In genomic region chr17:20071824-20072691, GRCh38 we compare ENCODE assay signal across 20 cellular contexts.
DNase-seq lines count a peak whose midpoint lies in the region; ATAC-seq, FAIRE-seq and TF ChIP-seq lines count a peak whose summit lies in the region.
"Had no signal": no experiment of that assay in that cellular context is flagged by ENCODE, and none has a peak within 500 bp of the region (broad histone marks: within the 10 kb centered on the region; RNA-seq: fewer than 3 reads in every experiment).

No MANE protein-coding gene starts in this region.

- H3K4me2 ChIP-seq in H1 (ENCODE audit: insufficient read depth in 1 of 2, low read depth in 2 of 2, low read length in 2 of 2), result no peak overlapping the region

- no peaks in the 10 kb centered on the region for H3K79me1 ChIP-seq in H1 (ENCODE audit: low read depth, low read length)

- no peak for TF ChIP-seq EP300 in H1 (IDR thresholded peaks at IDR 0.05; ENCODE audit: borderline replicate concordance in 1 of 2, low read depth in 2 of 2, low read length in 2 of 2)

- no peaks in the 10 kb centered on the region for H3K79me2 ChIP-seq in H1 (ENCODE audit: control insufficient read depth in 1 of 2, insufficient read depth in 2 of 2, low read length in 2 of 2)

- H3K23me2 ChIP-seq in H1 (ENCODE audit: low read depth, low read length), result no peaks in the 10 kb centered on the region

- no peak overlapping the region for H3K9ac ChIP-seq in H1 (replicated peaks in 1 of 4; ENCODE audit: extremely low read depth in 1 of 4, low read depth in 3 of 4, low read length in 3 of 4)

- H3K4me3 ChIP-seq in NB4 (ENCODE audit: low read depth, low read length) (peak overlapping the region; percentile 91), H1 (ENCODE audit: extremely low read depth in 1 of 4, insufficient read depth in 2 of 4, low read depth in 3 of 4, low read length in 4 of 4) (no peak overlapping the region), gastrocnemius medialis (no peak overlapping the region), body of pancreas (no peak overlapping the region)
- H3K4me3 ChIP-seq: gastroesophageal sphincter, mucosa of descending colon had no signal

- H4K5ac ChIP-seq in H1 (ENCODE audit: insufficient read length, low read depth, low read length), result no peak overlapping the region

- DNase-seq in NCI-H510A treated with DMSO at 0.1 percent for 48 hours (lab: John Stamatoyannopoulos, UW) (peak; percentile 53), NCI-H510A (lab: John Stamatoyannopoulos, UW) (no peak), NB4 (ENCODE audit: low read depth) (no peak), H1 (ENCODE audit: low read depth in 1 of 2, low spot score in 2 of 2) (no peak), gastrocnemius medialis (no peak), body of pancreas (no peak), posterior vena cava (ENCODE audit: low spot score) (no peak)
- DNase-seq in activated CD8-positive, alpha-beta memory T cell treated with anti-CD3 and anti-CD28 coated beads, Interleukin-2, amount 50 U/mL, for 48 hours, result no peak
- DNase-seq: activated naive CD8-positive, alpha-beta T cell treated with anti-CD3 and anti-CD28 coated beads, Interleukin-2, amount 10 ng/mL, durations not matched to agents 7 days and 5 days; brain microvascular endothelial cell; dermis blood vessel endothelial cell; left colon; NCI-H187; Right ventricle myocardium superior; stimulated activated CD4-positive, alpha-beta T cell treated with anti-CD3 and anti-CD28 coated beads, Interleukin-12 subunit alpha, Interleukin-12 subunit beta, amount 100 ng/mL, for 4 hours; stimulated activated CD8-positive, alpha-beta memory T cell treated with anti-CD3 and anti-CD28 coated beads, Interleukin-4, amount 100 ng/mL, for 48 hours had no signal

- H2AK5ac ChIP-seq in H1 (ENCODE audit: low read depth, low read length), result 0 out of 2 replicates have a peak overlapping the region, but pooled peaks have one; percentile 6

- no peak overlapping the region for H4K91ac ChIP-seq in H1 (replicated peaks; ENCODE audit: insufficient read length, low read length)

- no peak for TF ChIP-seq RAD21 in H1 (IDR thresholded peaks at IDR 0.05 in 1 of 2, conservative IDR thresholded peaks at IDR 0.05 in 1 of 2; ENCODE audit: low read depth in 2 of 2, low read length in 2 of 2)

- TF ChIP-seq CTCF in NB4 (IDR thresholded peaks at IDR 0.05; ENCODE audit: low read depth, low read length) (no peak), H1 (IDR thresholded peaks at IDR 0.05; ENCODE audit: control extremely low read depth in 1 of 3, insufficient read depth in 1 of 3, low read depth in 1 of 3, low read length in 3 of 3) (no peak), gastrocnemius medialis (IDR thresholded peaks at IDR 0.05 in 4 of 5, conservative IDR thresholded peaks at IDR 0.05 in 1 of 5) (no peak), body of pancreas (IDR thresholded peaks at IDR 0.05) (no peak)

- H3K4me1 ChIP-seq in H1 (replicated peaks in 1 of 4; ENCODE audit: control insufficient read depth in 3 of 4, insufficient read depth in 4 of 4, low read length in 3 of 4), result peaks cover 0 to 5% (median 1%) of the 10 kb centered on the region in 4 experiments; a peak in 2 of 7 replicates
- H3K4me1 ChIP-seq in gastrocnemius medialis, result no peaks in the 10 kb centered on the region
- no peaks in the 10 kb centered on the region for H3K4me1 ChIP-seq in body of pancreas

- POLR2A ChIA-PET in H1 (lab: Charles Lee; ENCODE audit: partially characterized antibody), result interaction anchor here (0.6 kb wide), 1 partner anchor 98 kb away, joined by 6 read pairs; no protein-coding TSS in a partner anchor

- H3K4ac ChIP-seq in H1 (replicated peaks; ENCODE audit: insufficient read length, low read depth, low read length), result no peak overlapping the region

- WGBS in H1 (ENCODE audit: extremely low coverage in 1 of 2, insufficient coverage in 1 of 2, insufficient read length in 1 of 2, insufficient replicate concordance in 2 of 2, low coverage in 1 of 2, low lambda C conversion rate in 2 of 2, missing lambda C conversion rate in 1 of 2), 2 experiments, result 91% methylated on average over 4 of the region's 4 CpGs; no CpG with 5 or more reads in 1 of the 2 experiments
- 84% methylated on average over 4 of the region's 4 CpGs for WGBS in body of pancreas, 2 donors

- H3K27me3 ChIP-seq in H1 (replicated peaks in 1 of 4; ENCODE audit: control insufficient read depth in 3 of 4, extremely low read depth in 1 of 4, insufficient read depth in 3 of 4, low read length in 3 of 4) (no peaks in the 10 kb centered on the region), gastrocnemius medialis (no peaks in the 10 kb centered on the region), body of pancreas (no peaks in the 10 kb centered on the region)
- H3K27me3 ChIP-seq: brain microvascular endothelial cell, gastroesophageal sphincter had no signal

- no peak overlapping the region for H2BK15ac ChIP-seq in H1 (ENCODE audit: low read length)

- H3K27ac ChIP-seq in H1 (ENCODE audit: low read depth, low read length), result no peak overlapping the region
- H3K27ac ChIP-seq in gastrocnemius medialis, result peak overlapping the region in 3 of 4 donors; percentile 3 to 73 (median 21)
- no peak overlapping the region for H3K27ac ChIP-seq in body of pancreas
- H3K27ac ChIP-seq: brain microvascular endothelial cell, C4-2B had no signal

- no peak overlapping the region for H2BK5ac ChIP-seq in H1 (ENCODE audit: low read depth, low read length)

- ATAC-seq in gastrocnemius medialis (no peak), body of pancreas (no peak)
- ATAC-seq: activated T-helper 17 cell treated with anti-CD3 and anti-CD28 coated beads, Interleukin-2, amount 50 U/mL, for 72 hours; gastroesophageal sphincter; left colon had no signal

- H3K9me3 ChIP-seq in H1 (ENCODE audit: insufficient read depth in 2 of 2, low read depth in 1 of 2, low read length in 1 of 2), result no peaks in the 10 kb centered on the region
- H3K9me3 ChIP-seq in gastrocnemius medialis, result no peaks in the 10 kb centered on the region
- no peaks in the 10 kb centered on the region for H3K9me3 ChIP-seq in body of pancreas
- H3K9me3 ChIP-seq: gastroesophageal sphincter, mucosa of descending colon had no signal

- no peak for TF ChIP-seq POLR2A in NB4 (IDR thresholded peaks at IDR 0.05; ENCODE audit: extremely low read depth, insufficient read length)
- no peak for TF ChIP-seq POLR2A in H1 (IDR thresholded peaks at IDR 0.05; ENCODE audit: control extremely low read depth in 1 of 2, low read depth in 2 of 2, low read length in 2 of 2)
- TF ChIP-seq POLR2A in gastrocnemius medialis (IDR thresholded peaks at IDR 0.05), result no peak
- TF ChIP-seq POLR2A in body of pancreas (IDR thresholded peaks at IDR 0.05), result no peak

- H2BK20ac ChIP-seq in H1 (ENCODE audit: low read length), result no peak overlapping the region

- H3K56ac ChIP-seq in H1 (replicated peaks; ENCODE audit: insufficient read length, low read depth, low read length), result no peak overlapping the region

- no peak overlapping the region; the same call in 1 of the 2 replicates for H4K8ac ChIP-seq in H1 (ENCODE audit: extremely low read depth, insufficient read depth, low read length)

- no peak overlapping the region; the same call in 1 of the 2 replicates for H2BK12ac ChIP-seq in H1 (ENCODE audit: low read depth, low read length)

- in situ Hi-C loops in gastrocnemius medialis (cut with MboI; ENCODE audit: low sequenced_read_pairs in 4 of 4), result no loop called here

- CTCF ChIA-PET in H1 (lab: Charles Lee; ENCODE audit: partially characterized antibody), result interaction anchor here (1.0 to 1.4 kb wide), 3 partner anchors 24 to 63 kb away, joined by 3 read pairs; partner anchors contain the start of gene SPECC1

- H3K14ac ChIP-seq in H1 (ENCODE audit: insufficient read length), result no peak overlapping the region

- intact Hi-C loops in gastrocnemius medialis (cut with DNase I; ENCODE audit: low total_unique reads) (no loop called here), body of pancreas (cut with DNase I) (no loop called here), posterior vena cava (cut with DNase I) (no loop called here)

- H2AFZ ChIP-seq in H1 (ENCODE audit: low read length), result no peak overlapping the region

- H3K23ac ChIP-seq in H1 (ENCODE audit: insufficient read length), result no peak overlapping the region

- H3K18ac ChIP-seq in H1 (ENCODE audit: extremely low read depth, low read length), result no peak overlapping the region

- FAIRE-seq in H1 (lab: Jason Lieb, UNC), result no peak

- no peak overlapping the region for H2BK120ac ChIP-seq in H1 (replicated peaks; ENCODE audit: low read depth, low read length)

- H4K20me1 ChIP-seq in H1 (replicated peaks in 1 of 2; ENCODE audit: control insufficient read depth in 1 of 2, insufficient read depth in 2 of 2, low read length in 2 of 2), result no peaks in the 10 kb centered on the region

- no peaks in the 10 kb centered on the region for H3K36me3 ChIP-seq in H1 (ENCODE audit: control insufficient read depth in 2 of 4, insufficient read depth in 4 of 4, low read length in 3 of 4)
- no peaks in the 10 kb centered on the region for H3K36me3 ChIP-seq in gastrocnemius medialis
- no peaks in the 10 kb centered on the region for H3K36me3 ChIP-seq in body of pancreas (replicated peaks in 1 of 2; ENCODE audit: insufficient read depth in 1 of 2, low read depth in 2 of 2)
- H3K36me3 ChIP-seq: brain microvascular endothelial cell, gastroesophageal sphincter had no signal

TF ChIP-seq in H1, 55 proteins besides CTCF, POLR2A, EP300 and RAD21 (continues in another document):
- TF ChIP-seq ASH2L (IDR thresholded peaks at IDR 0.05; ENCODE audit: low read length), result no peak
- TF ChIP-seq SUZ12 (IDR thresholded peaks at IDR 0.05; ENCODE audit: low read length), result no peak
- TF ChIP-seq RFX5 (IDR thresholded peaks at IDR 0.05; ENCODE audit: borderline replicate concordance, low read depth, low read length), result no peak
- TF ChIP-seq HDAC6 (IDR thresholded peaks at IDR 0.05; ENCODE audit: low read depth, low read length), result no peak
- TF ChIP-seq SIN3A (conservative IDR thresholded peaks at IDR 0.05 in 1 of 2, IDR thresholded peaks at IDR 0.05 in 1 of 2; ENCODE audit: low read depth in 1 of 2, low read length in 2 of 2), result no peak

Comparison
In these comparisons a context has a peak if more than half of its experiments do, and no peak if none do; other contexts are left out.
1. H3K27ac ChIP-seq: peak in gastrocnemius medialis (3 of 4); none in H1 (single experiment) and body of pancreas (0 of 4).